ENCODE assay signal across 8 cellular contexts in the genomic region with DNA sequence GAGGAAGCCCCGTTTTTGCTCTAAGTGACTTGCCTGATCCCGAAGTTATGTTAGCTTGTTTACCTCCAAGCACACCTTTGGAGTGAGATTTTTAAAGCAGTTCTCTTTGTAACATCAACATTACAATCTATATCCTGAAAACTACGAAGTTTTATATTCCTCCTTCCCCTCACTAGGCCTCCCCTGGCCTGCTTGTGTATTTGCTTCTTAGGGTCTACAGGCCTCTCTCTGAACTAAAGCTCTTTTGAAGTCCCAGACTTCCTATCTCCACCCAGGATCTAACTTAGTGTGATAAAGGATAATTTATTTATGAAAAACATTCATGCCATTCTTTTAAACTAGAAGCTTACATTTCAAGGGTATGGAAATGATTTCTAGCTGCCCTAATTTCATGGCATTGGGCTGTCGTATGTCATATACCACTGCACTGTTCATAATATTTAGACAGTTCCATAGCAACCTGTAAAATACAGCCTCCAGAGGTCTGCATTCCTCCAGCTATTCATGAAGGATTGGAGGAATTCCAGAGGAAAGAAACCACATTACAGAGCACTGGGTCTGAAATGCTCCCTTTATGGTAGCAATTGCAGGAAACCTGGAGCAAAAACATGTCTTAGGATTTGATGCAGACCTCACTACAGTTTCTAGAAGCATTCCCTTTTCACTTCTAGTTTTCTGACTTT. TPM values are rescaled to one million over a fixed set of nuclear protein-coding genes. Genes with fewer than 3 reads are reported as not detected.
DNase-seq lines count a peak whose midpoint lies in the region; ATAC-seq, FAIRE-seq and TF ChIP-seq lines count a peak whose summit lies in the region.

No MANE protein-coding gene starts in this region.

- no peaks in the 10 kb centered on the region for H3K27me3 ChIP-seq in HAP-1 (ENCODE audit: low read depth)

- H3K27me3 Mint-ChIP-seq in activated B cell treated with CpG ODN at 0.5 μM for 24 hours: no peaks in the 10 kb centered on the region

- H3K4me3 ChIP-seq in A549: no peak overlapping the region
- H3K4me3 ChIP-seq in HAP-1: no peak overlapping the region
- H3K4me3 ChIP-seq in retinal pigment epithelial cell (ENCODE audit: low read length): no peak overlapping the region

- TF ChIP-seq CTCF in A549 (IDR thresholded peaks at IDR 0.05) (no peak), activated B cell treated with CpG ODN at 0.5 μM for 24 hours (IDR thresholded peaks at IDR 0.05) (no peak), retinal pigment epithelial cell (conservative IDR thresholded peaks at IDR 0.05; ENCODE audit: low read depth, low read length) (no peak)

- POLR2A ChIA-PET in A549 (lab: Yijun Ruan, JAX) (no interaction called here), activated B cell treated with CpG ODN at 0.5 μM for 24 hours (lab: Charles Lee) (interaction anchor here (0.7 to 3.2 kb wide), 18 partner anchors 11 to 1750 kb away, joined by 3 to 32 read pairs (median 5); a partner anchor contains a TSS)

- CTCF ChIA-PET in A549 (lab: Yijun Ruan, JAX) (interaction anchor here (1.0 to 1.5 kb wide), 3 partner anchors 43 to 268 kb away, joined by 3 to 6 read pairs (median 4); no protein-coding TSS in a partner anchor), activated B cell treated with CpG ODN at 0.5 μM for 24 hours (lab: Charles Lee) (interaction anchor here (0.8 to 1.9 kb wide), 6 partner anchors 11 to 70 kb away, joined by 3 to 14 read pairs (median 4); no protein-coding TSS in a partner anchor)

- FAIRE-seq in A549 (lab: Jason Lieb, UNC): no peak

- H3K36me3 Mint-ChIP-seq in activated B cell treated with CpG ODN at 0.5 μM for 24 hours (ENCODE audit: low read depth): no peaks in the 10 kb centered on the region

- WGBS in A549 (ENCODE audit: missing lambda C conversion rate): 34% methylated on average over 4 of the region's 4 CpGs

- in situ Hi-C loops in HAP-1 (cut with MboI; ENCODE audit: low sequenced_read_pairs): no loop called here

- DNase-seq in A549 (ENCODE audit: low read depth in 1 of 2, low spot score in 1 of 2) (peak; percentile 58 to 79), HAP-1 (ENCODE audit: low spot score in 2 of 2) (peak; percentile 63 to 97), activated B cell treated with CpG ODN at 0.5 μM for 24 hours (no peak), Right ventricle myocardium superior (no peak), retinal pigment epithelial cell (ENCODE audit: low read depth) (peak; percentile 97), hypothalamus (lab: John Stamatoyannopoulos, UW) (no peak)

- no peak for TF ChIP-seq RAD21 in A549 (conservative IDR thresholded peaks at IDR 0.05 in 1 of 2, IDR thresholded peaks at IDR 0.05 in 1 of 2)

- H3K4me1 ChIP-seq in A549: peaks cover 16% of the 10 kb centered on the region; the same call in 2 of the 3 replicates
- H3K4me1 ChIP-seq in HAP-1: peaks cover 43% of the 10 kb centered on the region

- intact Hi-C loops in activated B cell treated with CpG ODN at 0.5 μM for 24 hours (cut with micrococcal nuclease): loop anchor here (1.0 to 5.0 kb wide), 5 partner anchors 9 to 268 kb away; a partner anchor contains a TSS
- intact Hi-C loops in Right ventricle myocardium superior (cut with DNase I): no loop called here

- peak; percentile 97 to 98 for ATAC-seq in A549
- ATAC-seq in activated B cell treated with CpG ODN at 0.5 μM for 24 hours (ENCODE audit: low read depth): peak; percentile 25
- peak; percentile 89 for ATAC-seq in Right ventricle myocardium superior (ENCODE audit: poor library complexity)
- ATAC-seq in HG02763 (IDR thresholded peaks at IDR 0.05; ENCODE audit: unreplicated experiment): no peak
- no peak for ATAC-seq in HG03457 (IDR thresholded peaks at IDR 0.05; ENCODE audit: unreplicated experiment)

- no peaks in the 10 kb centered on the region for H3K36me3 ChIP-seq in HAP-1 (replicated peaks)

- no peaks in the 10 kb centered on the region for H3K9me3 Mint-ChIP-seq in activated B cell treated with CpG ODN at 0.5 μM for 24 hours

- TF ChIP-seq EP300 in A549 (IDR thresholded peaks at IDR 0.05): no peak

- H3K27ac ChIP-seq in A549: peak overlapping the region; percentile 29 to 79; a peak in 5 of 6 replicates

- no peak for TF ChIP-seq POLR2A in A549 (IDR thresholded peaks at IDR 0.05; ENCODE audit: low read length)

- peaks cover 62% of the 10 kb centered on the region for H3K4me1 Mint-ChIP-seq in activated B cell treated with CpG ODN at 0.5 μM for 24 hours

- H3K4me2 ChIP-seq in A549: peak overlapping the region; percentile 5; the same call in 1 of the 3 replicates

- H3K4me3 Mint-ChIP-seq in activated B cell treated with CpG ODN at 0.5 μM for 24 hours: peak overlapping the region; percentile 69

- H3K9me3 ChIP-seq in A549: 0 out of 3 replicates have a peak, but pooled peaks cover 3% of the 10 kb centered on the region
- H3K9me3 ChIP-seq in HAP-1: no peaks in the 10 kb centered on the region

- peak overlapping the region; percentile 86 for H3K27ac Mint-ChIP-seq in activated B cell treated with CpG ODN at 0.5 μM for 24 hours

TF ChIP-seq in A549, 52 proteins besides CTCF, POLR2A, EP300 and RAD21:
- TF ChIP-seq, protein P1, sequence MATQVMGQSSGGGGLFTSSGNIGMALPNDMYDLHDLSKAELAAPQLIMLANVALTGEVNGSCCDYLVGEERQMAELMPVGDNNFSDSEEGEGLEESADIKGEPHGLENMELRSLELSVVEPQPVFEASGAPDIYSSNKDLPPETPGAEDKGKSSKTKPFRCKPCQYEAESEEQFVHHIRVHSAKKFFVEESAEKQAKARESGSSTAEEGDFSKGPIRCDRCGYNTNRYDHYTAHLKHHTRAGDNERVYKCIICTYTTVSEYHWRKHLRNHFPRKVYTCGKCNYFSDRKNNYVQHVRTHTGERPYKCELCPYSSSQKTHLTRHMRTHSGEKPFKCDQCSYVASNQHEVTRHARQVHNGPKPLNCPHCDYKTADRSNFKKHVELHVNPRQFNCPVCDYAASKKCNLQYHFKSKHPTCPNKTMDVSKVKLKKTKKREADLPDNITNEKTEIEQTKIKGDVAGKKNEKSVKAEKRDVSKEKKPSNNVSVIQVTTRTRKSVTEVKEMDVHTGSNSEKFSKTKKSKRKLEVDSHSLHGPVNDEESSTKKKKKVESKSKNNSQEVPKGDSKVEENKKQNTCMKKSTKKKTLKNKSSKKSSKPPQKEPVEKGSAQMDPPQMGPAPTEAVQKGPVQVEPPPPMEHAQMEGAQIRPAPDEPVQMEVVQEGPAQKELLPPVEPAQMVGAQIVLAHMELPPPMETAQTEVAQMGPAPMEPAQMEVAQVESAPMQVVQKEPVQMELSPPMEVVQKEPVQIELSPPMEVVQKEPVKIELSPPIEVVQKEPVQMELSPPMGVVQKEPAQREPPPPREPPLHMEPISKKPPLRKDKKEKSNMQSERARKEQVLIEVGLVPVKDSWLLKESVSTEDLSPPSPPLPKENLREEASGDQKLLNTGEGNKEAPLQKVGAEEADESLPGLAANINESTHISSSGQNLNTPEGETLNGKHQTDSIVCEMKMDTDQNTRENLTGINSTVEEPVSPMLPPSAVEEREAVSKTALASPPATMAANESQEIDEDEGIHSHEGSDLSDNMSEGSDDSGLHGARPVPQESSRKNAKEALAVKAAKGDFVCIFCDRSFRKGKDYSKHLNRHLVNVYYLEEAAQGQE (IDR thresholded peaks at IDR 0.05): no peak
- TF ChIP-seq, protein P2, sequence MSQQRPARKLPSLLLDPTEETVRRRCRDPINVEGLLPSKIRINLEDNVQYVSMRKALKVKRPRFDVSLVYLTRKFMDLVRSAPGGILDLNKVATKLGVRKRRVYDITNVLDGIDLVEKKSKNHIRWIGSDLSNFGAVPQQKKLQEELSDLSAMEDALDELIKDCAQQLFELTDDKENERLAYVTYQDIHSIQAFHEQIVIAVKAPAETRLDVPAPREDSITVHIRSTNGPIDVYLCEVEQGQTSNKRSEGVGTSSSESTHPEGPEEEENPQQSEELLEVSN (IDR thresholded peaks at IDR 0.05; ENCODE audit: borderline replicate concordance, low read depth): no peak
- no peak for TF ChIP-seq HDAC2 (IDR thresholded peaks at IDR 0.05)
- no peak for TF ChIP-seq ZSCAN20 (CRISPR knock-in tag; IDR thresholded peaks at IDR 0.05)
- TF ChIP-seq, protein P3, sequence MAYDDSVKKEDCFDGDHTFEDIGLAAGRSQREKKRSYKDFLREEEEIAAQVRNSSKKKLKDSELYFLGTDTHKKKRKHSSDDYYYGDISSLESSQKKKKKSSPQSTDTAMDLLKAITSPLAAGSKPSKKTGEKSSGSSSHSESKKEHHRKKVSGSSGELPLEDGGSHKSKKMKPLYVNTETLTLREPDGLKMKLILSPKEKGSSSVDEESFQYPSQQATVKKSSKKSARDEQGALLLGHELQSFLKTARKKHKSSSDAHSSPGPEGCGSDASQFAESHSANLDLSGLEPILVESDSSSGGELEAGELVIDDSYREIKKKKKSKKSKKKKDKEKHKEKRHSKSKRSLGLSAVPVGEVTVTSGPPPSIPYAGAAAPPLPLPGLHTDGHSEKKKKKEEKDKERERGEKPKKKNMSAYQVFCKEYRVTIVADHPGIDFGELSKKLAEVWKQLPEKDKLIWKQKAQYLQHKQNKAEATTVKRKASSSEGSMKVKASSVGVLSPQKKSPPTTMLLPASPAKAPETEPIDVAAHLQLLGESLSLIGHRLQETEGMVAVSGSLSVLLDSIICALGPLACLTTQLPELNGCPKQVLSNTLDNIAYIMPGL (CRISPR knock-in tag; IDR thresholded peaks at IDR 0.05; ENCODE audit: borderline replicate concordance): no peak
- no peak for TF ChIP-seq CEBPB (IDR thresholded peaks at IDR 0.05)
- TF ChIP-seq JUN (IDR thresholded peaks at IDR 0.05): no peak

RNA-seq across cellular contexts. Expression of a gene that starts 36.0 kb away (rescaled TPM):
- polyA plus RNA-seq in A549 (2011; rRNA removed) (not detected in 2 replicates), A549 (2017; fragmentation: RNase III; extraction: RNeasy Plus Mini Kit Qiagen cat#74134 plus additional on column Dnase treatment) (not detected in 3 replicates)
- not detected in 2 replicates for polyA plus RNA-seq in A549 (2012; cell fraction: cytosol; rRNA removed)
- polyA plus RNA-seq in A549 (2012; cell fraction: nucleus; rRNA removed): not detected in 2 replicates
- not detected in 2 replicates for polyA minus RNA-seq in A549 (2011; rRNA and poly(A)+ RNA removed)
- total RNA-seq in activated B cell treated with CpG ODN at 0.5 μM for 24 hours (52.9 and 56.8 TPM in 2 replicates), Right ventricle myocardium superior (0.65 TPM)

Comparison
In these comparisons a context has a peak if more than half of its experiments do, and no peak if none do; other contexts are left out.
1. ATAC-seq: peak in A549 (2 of 2), activated B cell treated with CpG ODN at 0.5 μM for 24 hours (single experiment) and Right ventricle myocardium superior (single experiment); none in HG02763 (single experiment) and HG03457 (single experiment).
2. DNase-seq: peak in A549 (2 of 2), HAP-1 (2 of 2) and retinal pigment epithelial cell (single experiment); none in activated B cell treated with CpG ODN at 0.5 μM for 24 hours (single experiment), Right ventricle myocardium superior (single experiment) and hypothalamus (0 of 51).
3. RNA of a gene that starts 36.0 kb away (total RNA-seq): 52.9 to 56.8 TPM in activated B cell treated with CpG ODN at 0.5 μM for 24 hours; 0.65 TPM in Right ventricle myocardium superior (single experiment); every median in the first group is over 10 times any median in the second.